In the genomic region with DNA sequence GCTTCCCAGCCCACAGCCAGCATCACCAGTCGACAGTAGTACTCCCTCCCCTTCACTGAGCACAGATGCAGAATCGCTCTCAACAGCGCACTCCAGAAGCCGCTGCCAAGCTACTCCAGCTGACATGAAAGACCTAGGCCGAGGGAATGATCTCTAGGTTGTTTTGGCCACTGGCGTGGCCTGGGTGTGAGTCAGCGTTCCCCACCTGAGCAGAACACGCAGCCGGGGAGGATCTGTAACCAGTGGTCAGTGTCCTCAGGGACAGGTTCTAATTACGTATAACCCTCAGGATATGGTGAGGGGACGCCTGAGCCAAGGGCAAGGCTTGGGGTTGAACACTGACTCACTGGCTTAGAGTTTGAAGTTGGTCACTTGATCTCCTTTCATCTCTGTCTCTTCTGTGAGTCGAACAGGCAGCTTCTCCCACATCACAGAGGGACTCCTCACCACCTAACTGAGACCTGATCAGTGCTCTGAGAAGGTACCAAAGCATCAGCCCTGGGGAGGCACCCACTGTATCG, we compare ENCODE assay signal across 11 cellular contexts.
DNase-seq lines count a peak whose midpoint lies in the region; ATAC-seq and TF ChIP-seq lines count a peak whose summit lies in the region.
"Had no signal": no experiment of that assay in that cellular context is flagged by ENCODE, and none has a peak within 500 bp of the region (broad histone marks: within the 10 kb centered on the region; RNA-seq: fewer than 3 reads in every experiment).

No MANE protein-coding gene starts in this region.

- H3K4me1 ChIP-seq in sigmoid colon (peaks cover 0 to 66% (median 55%) of the 10 kb centered on the region in 4 donors), HAP-1 (no peaks in the 10 kb centered on the region)

- H3K4me3 ChIP-seq in fibroblast of villous mesenchyme (ENCODE audit: low read depth, low read length) (no peak overlapping the region), sigmoid colon (no peak overlapping the region), HAP-1 (no peak overlapping the region)
- H3K4me3 ChIP-seq: spleen had no signal

- H3K36me3 ChIP-seq in sigmoid colon (no peaks in the 10 kb centered on the region), HAP-1 (replicated peaks) (no peaks in the 10 kb centered on the region)
- H3K36me3 ChIP-seq: spleen had no signal

- intact Hi-C loops in sigmoid colon (cut with DNase I), result no loop called here

- peak; percentile 88 for DNase-seq in ELR (ENCODE audit: low read depth)
- peak; percentile 96 for DNase-seq in SW480 (ENCODE audit: low spot score)
- DNase-seq in fibroblast of villous mesenchyme (ENCODE audit: low read depth), result peak; percentile 86
- peak; percentile 80 for DNase-seq in sigmoid colon
- DNase-seq in HAP-1 (ENCODE audit: low spot score in 2 of 2), result no peak
- DNase-seq in NCI-H146 (lab: John Stamatoyannopoulos, UW), result no peak
- no peak for DNase-seq in stimulated activated CD4-positive, alpha-beta T cell treated with anti-CD3 and anti-CD28 coated beads, Interleukin-4, amount 100 ng/mL, for 4 hours
- DNase-seq: H7, NCI-H187, spleen had no signal

- TF ChIP-seq EP300 in sigmoid colon (IDR thresholded peaks at IDR 0.05), result no peak

- no peak for TF ChIP-seq POLR2A in sigmoid colon (IDR thresholded peaks at IDR 0.05)

- 79 to 83% methylated on average over 13 of the region's 13 CpGs for WGBS in sigmoid colon, 2 donors

- in situ Hi-C loops in HAP-1 (cut with MboI; ENCODE audit: low sequenced_read_pairs), result no loop called here

- H3K27ac ChIP-seq in sigmoid colon, result peak overlapping the region; percentile 53 to 98 (median 86)

- H3K27me3 ChIP-seq in sigmoid colon, result no peaks in the 10 kb centered on the region
- H3K27me3 ChIP-seq in HAP-1 (ENCODE audit: low read depth), result no peaks in the 10 kb centered on the region
- H3K27me3 ChIP-seq: spleen had no signal

- H3K9me3 ChIP-seq in sigmoid colon (no peaks in the 10 kb centered on the region), HAP-1 (no peaks in the 10 kb centered on the region)
- H3K9me3 ChIP-seq: spleen had no signal

- no peak for ATAC-seq in HG02571 (IDR thresholded peaks at IDR 0.05; ENCODE audit: unreplicated experiment)

- TF ChIP-seq CTCF in fibroblast of villous mesenchyme (IDR thresholded peaks at IDR 0.05; ENCODE audit: insufficient read depth, low read depth, low read length) (no peak), sigmoid colon (IDR thresholded peaks at IDR 0.05) (no peak)

Comparison
In these comparisons a context has a peak if more than half of its experiments do, and no peak if none do; other contexts are left out.
1. DNase-seq: peak in ELR (single experiment), SW480 (single experiment), fibroblast of villous mesenchyme (single experiment) and sigmoid colon (single experiment); none in HAP-1 (0 of 2), NCI-H146 (single experiment) and stimulated activated CD4-positive, alpha-beta T cell treated with anti-CD3 and anti-CD28 coated beads, Interleukin-4, amount 100 ng/mL, for 4 hours (0 of 2).